In the genomic region with DNA sequence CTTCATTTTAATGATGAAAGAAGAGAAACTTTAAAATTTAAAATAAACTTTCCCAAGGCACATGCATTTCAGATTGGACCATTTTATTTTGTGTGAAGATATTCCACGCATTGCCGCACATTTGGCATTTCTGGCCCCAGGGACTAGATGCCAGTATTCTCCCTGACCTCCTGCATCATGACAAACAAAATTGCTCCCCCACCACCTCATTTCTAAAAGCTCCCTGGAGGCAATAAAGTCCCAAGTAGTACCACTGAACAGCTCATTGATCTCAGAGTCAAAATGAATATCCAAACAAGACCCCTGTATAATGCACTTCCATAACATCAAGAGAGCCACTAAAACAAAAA, we compare ENCODE assay signal across 24 cellular contexts. TPM values are rescaled to one million over a fixed set of nuclear protein-coding genes. Genes with fewer than 3 reads are reported as not detected.
A peak's percentile ranks its signal among the peaks of the same experiment; 100 is the strongest.
DNase-seq lines count a peak whose midpoint lies in the region; ATAC-seq, FAIRE-seq and TF ChIP-seq lines count a peak whose summit lies in the region.
"Had no signal": no experiment of that assay in that cellular context is flagged by ENCODE, and none has a peak within 500 bp of the region (broad histone marks: within the 10 kb centered on the region; RNA-seq: fewer than 3 reads in every experiment).

No MANE protein-coding gene starts in this region.

- POLR2A ChIA-PET in SK-N-SH (lab: Yijun Ruan, JAX), result no interaction called here
- POLR2A ChIA-PET in Panc1 (lab: Charles Lee), result no interaction called here

- H2AFZ ChIP-seq in SK-N-SH (ENCODE audit: low read depth) (no peak overlapping the region), mesenchymal stem cell (ENCODE audit: low read depth, low read length) (no peak overlapping the region), smooth muscle cell (ENCODE audit: low read depth) (no peak overlapping the region)
- H2AFZ ChIP-seq: parathyroid adenoma had no signal

- FAIRE-seq in H54 (lab: Jason Lieb, UNC), result no peak
- FAIRE-seq: endometrium, H1 had no signal

- BruUV-seq in Panc1 (replicated peaks; lab: Mats Ljungman, UMichigan), result no TSS peak

- H3K4me1 ChIP-seq in SK-N-SH (ENCODE audit: control insufficient read depth in 1 of 2, insufficient read depth in 2 of 2, low read depth in 1 of 2, low read length in 1 of 2) (peaks cover 7 to 11% of the 10 kb centered on the region in 2 experiments; a peak in 3 of 4 replicates), Panc1 (ENCODE audit: control insufficient read depth, insufficient read depth, low read length) (peaks cover 18% of the 10 kb centered on the region), mesenchymal stem cell (ENCODE audit: control insufficient read depth, insufficient read depth, low read depth, low read length) (peaks cover 8% of the 10 kb centered on the region), smooth muscle cell (ENCODE audit: low read depth) (peaks cover 3% of the 10 kb centered on the region)
- H3K4me1 ChIP-seq: parathyroid adenoma, right atrium auricular region, upper lobe of right lung had no signal

- in situ Hi-C loops in Panc1 (cut with HindIII; ENCODE audit: low pct_unique_long_range_greater_than_20kb, low sequenced_read_pairs) (no loop called here), brain microvascular endothelial cell (cut with HindIII; ENCODE audit: low pct_ligation_motif_present, low sequenced_read_pairs) (no loop called here)

- DNase-seq in SK-N-SH (no peak), Panc1 (ENCODE audit: low read depth, low spot score) (no peak), mesenchymal stem cell (no peak), smooth muscle cell (lab: John Stamatoyannopoulos, UW; ENCODE audit: unreplicated experiment) (no peak), H54 (ENCODE audit: insufficient read length, low spot score) (no peak), brain microvascular endothelial cell (no peak)
- DNase-seq in effector CD4-positive, alpha-beta T cell, result no peak
- DNase-seq: activated CD4-positive, alpha-beta memory T cell treated with anti-CD3 and anti-CD28 coated beads, Interleukin-2, amount 10 ng/mL, durations not matched to agents 7 days and 5 days; activated CD4-positive, alpha-beta T cell treated with anti-CD3 and anti-CD28 coated beads for 1 hour; activated CD8-positive, alpha-beta memory T cell treated with anti-CD3 and anti-CD28 coated beads, Interleukin-2, amount 50 U/mL, for 48 hours; DMS153; mesendoderm; naive B cell; NCI-H2081 treated with DMSO at 0.1 percent for 48 hours; stimulated activated CD4-positive, alpha-beta T cell treated with anti-CD3 and anti-CD28 coated beads, Interleukin-12 subunit alpha, Interleukin-12 subunit beta, amount 100 ng/mL, for 4 hours; stimulated activated CD4-positive, alpha-beta T cell treated with anti-CD3 and anti-CD28 coated beads, Interleukin-4, amount 100 ng/mL, for 1 hour; upper lobe of right lung had no signal

- H3K4me2 ChIP-seq in SK-N-SH (peak overlapping the region; percentile 51; the same call in 1 of the 2 replicates), mesenchymal stem cell (ENCODE audit: low read length, poor library complexity, severe bottlenecking) (no peak overlapping the region), smooth muscle cell (peak overlapping the region; percentile 15)

- H4K8ac ChIP-seq in mesenchymal stem cell (ENCODE audit: low read length), result no peak overlapping the region

- ATAC-seq in SK-N-SH treated with all-trans-retinoic acid at 6 μM for 48 hours (no peak; the same call in 2 of the 3 replicates), Panc1 (peak; percentile 53)
- ATAC-seq: left lobe of liver had no signal

- no peak overlapping the region for H2BK120ac ChIP-seq in mesenchymal stem cell (ENCODE audit: low read depth, low read length)

- H2BK12ac ChIP-seq in mesenchymal stem cell (ENCODE audit: low read length in 2 of 2), result no peak overlapping the region

- H3K79me1 ChIP-seq in mesenchymal stem cell (replicated peaks; ENCODE audit: low read length, poor library complexity, severe bottlenecking), result no peaks in the 10 kb centered on the region

- H4K91ac ChIP-seq in mesenchymal stem cell (ENCODE audit: low read length), result no peak overlapping the region

- H3K4me3 ChIP-seq in SK-N-SH (ENCODE audit: low read depth in 2 of 2, low read length in 1 of 2) (no peak overlapping the region), Panc1 (ENCODE audit: low read depth in 2 of 2, low read length in 2 of 2) (no peak overlapping the region), mesenchymal stem cell (ENCODE audit: insufficient read depth in 1 of 2, low read depth in 1 of 2, low read length in 2 of 2) (no peak overlapping the region), smooth muscle cell (no peak overlapping the region), brain microvascular endothelial cell (ENCODE audit: low read depth, low read length) (no peak overlapping the region)
- H3K4me3 ChIP-seq: right atrium auricular region, upper lobe of right lung had no signal

- H3K79me2 ChIP-seq in SK-N-SH (ENCODE audit: insufficient read depth) (no peaks in the 10 kb centered on the region), smooth muscle cell (ENCODE audit: low read depth) (no peaks in the 10 kb centered on the region)
- H3K79me2 ChIP-seq: parathyroid adenoma had no signal

- TF ChIP-seq EP300 in SK-N-SH (IDR thresholded peaks at IDR 0.05; ENCODE audit: borderline replicate concordance in 1 of 2, low read depth in 1 of 2, low read length in 1 of 2), result no peak

- H4K20me1 ChIP-seq in SK-N-SH (ENCODE audit: insufficient read depth) (no peaks in the 10 kb centered on the region), smooth muscle cell (ENCODE audit: low read depth) (no peaks in the 10 kb centered on the region)

- H2BK15ac ChIP-seq in mesenchymal stem cell (ENCODE audit: low read depth, poor library complexity, severe bottlenecking), result no peak overlapping the region

- H3K27me3 ChIP-seq in SK-N-SH (ENCODE audit: insufficient read depth) (0 out of 2 replicates have a peak, but pooled peaks cover 7% of the 10 kb centered on the region), Panc1 (ENCODE audit: control insufficient read depth, insufficient read depth, low read length) (no peaks in the 10 kb centered on the region), mesenchymal stem cell (ENCODE audit: control insufficient read depth in 1 of 2, insufficient read depth in 1 of 2, low read length in 2 of 2) (peaks cover 12 to 21% of the 10 kb centered on the region in 2 experiments), smooth muscle cell (ENCODE audit: low read depth) (no peaks in the 10 kb centered on the region), brain microvascular endothelial cell (replicated peaks) (no peaks in the 10 kb centered on the region)
- H3K27me3 ChIP-seq: right atrium auricular region, upper lobe of right lung had no signal

- no peak overlapping the region for H3K9ac ChIP-seq in SK-N-SH
- H3K9ac ChIP-seq in mesenchymal stem cell (ENCODE audit: low read length), result peak overlapping the region; percentile 41
- H3K9ac ChIP-seq in smooth muscle cell (ENCODE audit: low read depth), result no peak overlapping the region
- H3K9ac ChIP-seq: parathyroid adenoma had no signal

- no peak overlapping the region for H2AK5ac ChIP-seq in mesenchymal stem cell (ENCODE audit: low read length, severe bottlenecking)

- intact Hi-C loops in Panc1 (cut with micrococcal nuclease; ENCODE audit: unreplicated experiment), result no loop called here

- CTCF ChIA-PET in SK-N-SH (lab: Yijun Ruan, JAX), result interaction anchor here (1.0 to 1.9 kb wide), 5 partner anchors 9 to 136 kb away, joined by 3 to 7 read pairs (median 4); no protein-coding TSS in a partner anchor
- CTCF ChIA-PET in Panc1 (lab: Charles Lee), result interaction anchor here (0.5 kb wide), 1 partner anchor 25 kb away, joined by 4 read pairs; no protein-coding TSS in a partner anchor

- H2BK5ac ChIP-seq in mesenchymal stem cell (ENCODE audit: low read depth, low read length, poor library complexity, severe bottlenecking), result no peak overlapping the region

- H3F3A ChIP-seq in SK-N-SH (replicated peaks; ENCODE audit: insufficient read depth) (peaks cover 13% of the 10 kb centered on the region), smooth muscle cell (ENCODE audit: low read depth) (no peaks in the 10 kb centered on the region)

- no peak overlapping the region for H3K27ac ChIP-seq in SK-N-SH (ENCODE audit: low read depth in 2 of 2, low read length in 1 of 2)
- 0 out of 2 replicates have a peak overlapping the region, but pooled peaks have one; percentile 14 for H3K27ac ChIP-seq in Panc1 (ENCODE audit: low read length)
- peak overlapping the region; percentile 55 for H3K27ac ChIP-seq in mesenchymal stem cell (ENCODE audit: low read length, poor library complexity, severe bottlenecking)
- no peak overlapping the region for H3K27ac ChIP-seq in smooth muscle cell (ENCODE audit: low read depth)
- H3K27ac ChIP-seq in brain microvascular endothelial cell, result no peak overlapping the region
- H3K27ac ChIP-seq: 22Rv1, parathyroid adenoma, right atrium auricular region, upper lobe of right lung had no signal

- no peak for TF ChIP-seq CTCF in SK-N-SH (IDR thresholded peaks at IDR 0.05)
- no peak for TF ChIP-seq CTCF in Panc1 (IDR thresholded peaks at IDR 0.05)
- no peak for TF ChIP-seq CTCF in smooth muscle cell (IDR thresholded peaks at IDR 0.05; ENCODE audit: borderline replicate concordance, insufficient read depth, poor library complexity, severe bottlenecking)
- TF ChIP-seq CTCF in brain microvascular endothelial cell (IDR thresholded peaks at IDR 0.05; ENCODE audit: low read depth, low read length, missing control alignments), result no peak

- H3K9me2 ChIP-seq in SK-N-SH, result no peaks in the 10 kb centered on the region

- no peaks in the 10 kb centered on the region for H3K36me3 ChIP-seq in SK-N-SH (replicated peaks in 1 of 2; ENCODE audit: control insufficient read depth in 1 of 2, insufficient read depth in 2 of 2, low read length in 1 of 2)
- no peaks in the 10 kb centered on the region for H3K36me3 ChIP-seq in Panc1 (ENCODE audit: control insufficient read depth, insufficient read depth, low read length)
- H3K36me3 ChIP-seq in mesenchymal stem cell (ENCODE audit: control insufficient read depth in 1 of 2, insufficient read depth in 2 of 2, low read depth in 1 of 2, low read length in 2 of 2), result no peaks in the 10 kb centered on the region
- no peaks in the 10 kb centered on the region for H3K36me3 ChIP-seq in smooth muscle cell (ENCODE audit: low read depth)
- no peaks in the 10 kb centered on the region for H3K36me3 ChIP-seq in brain microvascular endothelial cell (replicated peaks)
- H3K36me3 ChIP-seq: right atrium auricular region, upper lobe of right lung had no signal

- no peak overlapping the region for H3K4ac ChIP-seq in mesenchymal stem cell (ENCODE audit: low read depth in 1 of 2, low read length in 2 of 2)

- no peaks in the 10 kb centered on the region for H3K9me3 ChIP-seq in SK-N-SH
- no peaks in the 10 kb centered on the region for H3K9me3 ChIP-seq in Panc1 (ENCODE audit: control insufficient read depth, insufficient read depth, low read depth, low read length)
- no peaks in the 10 kb centered on the region for H3K9me3 ChIP-seq in mesenchymal stem cell (ENCODE audit: control insufficient read depth, low read length)
- no peaks in the 10 kb centered on the region for H3K9me3 ChIP-seq in smooth muscle cell (replicated peaks; ENCODE audit: low read depth)
- H3K9me3 ChIP-seq: right atrium auricular region, upper lobe of right lung had no signal

- H3K23ac ChIP-seq in mesenchymal stem cell (ENCODE audit: low read length in 2 of 2), result no peak overlapping the region

- no peak overlapping the region for H3K14ac ChIP-seq in mesenchymal stem cell (ENCODE audit: low read length in 2 of 2)

- no peak for TF ChIP-seq RAD21 in SK-N-SH (IDR thresholded peaks at IDR 0.05; ENCODE audit: low read length)

- 80% methylated on average over 2 of the region's 2 CpGs for WGBS in SK-N-SH (ENCODE audit: low lambda C conversion rate)
- 57% methylated on average over 2 of the region's 2 CpGs for WGBS in mesenchymal stem cell
- WGBS in smooth muscle cell (ENCODE audit: low lambda C conversion rate), result 74% methylated on average over 2 of the region's 2 CpGs

- H3K18ac ChIP-seq in mesenchymal stem cell (ENCODE audit: low read depth in 1 of 2, low read length in 2 of 2), result no peak overlapping the region

- no peak for TF ChIP-seq POLR2A in H54 (IDR thresholded peaks at IDR 0.05; ENCODE audit: low read depth, low read length)

RNA-seq across cellular contexts. Expression of a gene that starts 49.0 kb away (rescaled TPM):
- polyA plus RNA-seq in SK-N-SH (2012; rRNA removed) (11.1 and 15.0 TPM in 2 replicates), smooth muscle cell (1.2 and 1.4 TPM in 2 replicates)
- 10.6 and 12.3 TPM in 2 replicates for polyA plus RNA-seq in SK-N-SH (2012; cell fraction: cytosol; rRNA removed)
- polyA plus RNA-seq in SK-N-SH (2012; cell fraction: nucleus; rRNA removed), result 6.8 and 7.0 TPM in 2 replicates
- total RNA-seq in Panc1 (2021; ENCODE audit: unreplicated experiment) (107 TPM), smooth muscle cell (5.0 and 5.6 TPM in 2 replicates)
- 42.2 TPM for polyA plus RNA-seq in Panc1 (2012; ENCODE audit: insufficient read length)
- polyA plus RNA-seq in mesenchymal stem cell (2013, experiment 1 of 2), result 30.7 TPM
- 32.3 TPM for polyA plus RNA-seq in mesenchymal stem cell (2013, experiment 2 of 2)

Comparison
In these comparisons a context has a peak if more than half of its experiments do, and no peak if none do; other contexts are left out.
1. H3K27ac ChIP-seq: peak in Panc1 (single experiment) and mesenchymal stem cell (single experiment); none in SK-N-SH (0 of 2), smooth muscle cell (single experiment) and brain microvascular endothelial cell (single experiment).
2. RNA of a gene that starts 49.0 kb away (total RNA-seq): 107 TPM in Panc1 (single experiment); 5.0 to 5.6 TPM in smooth muscle cell; every median in the first group is over 10 times any median in the second.